In genomic region chr5:59367791-59368394, GRCh38 we compare ENCODE assay signal across 8 cellular contexts.
DNase-seq lines count a peak whose midpoint lies in the region; ATAC-seq and TF ChIP-seq lines count a peak whose summit lies in the region.

No MANE protein-coding gene starts in this region.

- no peak overlapping the region for H2AFZ ChIP-seq in mesenchymal stem cell (ENCODE audit: low read depth, low read length)

- H3K18ac ChIP-seq in mesenchymal stem cell (ENCODE audit: low read depth in 1 of 2, low read length in 2 of 2): no peak overlapping the region

- H3K23ac ChIP-seq in mesenchymal stem cell (ENCODE audit: low read length in 2 of 2): no peak overlapping the region

- no peak overlapping the region for H2BK12ac ChIP-seq in mesenchymal stem cell (ENCODE audit: low read length in 2 of 2)

- H3K4me3 ChIP-seq in BE2C (ENCODE audit: low read depth, low read length): no peak overlapping the region
- no peak overlapping the region for H3K4me3 ChIP-seq in WI38 (ENCODE audit: low read depth, low read length)
- no peak overlapping the region for H3K4me3 ChIP-seq in mesenchymal stem cell (ENCODE audit: insufficient read depth in 1 of 2, low read depth in 1 of 2, low read length in 2 of 2)

- no peaks in the 10 kb centered on the region for H3K27me3 ChIP-seq in BE2C
- peaks cover 0 to 3% of the 10 kb centered on the region in 2 experiments for H3K27me3 ChIP-seq in mesenchymal stem cell (ENCODE audit: control insufficient read depth in 1 of 2, insufficient read depth in 1 of 2, low read length in 2 of 2)

- no peak overlapping the region for H2BK15ac ChIP-seq in mesenchymal stem cell (ENCODE audit: low read depth, poor library complexity, severe bottlenecking)

- TF ChIP-seq CTCF in BE2C (IDR thresholded peaks at IDR 0.05; ENCODE audit: low read depth, low read length) (peak; percentile 95), WI38 (IDR thresholded peaks at IDR 0.05; ENCODE audit: low read depth, low read length) (peak; percentile 58)

- no peak overlapping the region for H2AK5ac ChIP-seq in mesenchymal stem cell (ENCODE audit: low read length, severe bottlenecking)

- H2BK5ac ChIP-seq in mesenchymal stem cell (ENCODE audit: low read depth, low read length, poor library complexity, severe bottlenecking): no peak overlapping the region

- H3K36me3 ChIP-seq in BE2C (no peaks in the 10 kb centered on the region), mesenchymal stem cell (ENCODE audit: control insufficient read depth in 1 of 2, insufficient read depth in 2 of 2, low read depth in 1 of 2, low read length in 2 of 2) (no peaks in the 10 kb centered on the region)

- no peak overlapping the region for H3K4ac ChIP-seq in mesenchymal stem cell (ENCODE audit: low read depth in 1 of 2, low read length in 2 of 2)

- H3K4me2 ChIP-seq in mesenchymal stem cell (ENCODE audit: low read length, poor library complexity, severe bottlenecking): no peak overlapping the region

- H3K9me3 ChIP-seq in BE2C: no peaks in the 10 kb centered on the region
- H3K9me3 ChIP-seq in mesenchymal stem cell (ENCODE audit: control insufficient read depth, low read length): no peaks in the 10 kb centered on the region

- DNase-seq in BE2C (peak; percentile 67), NCI-H1694 treated with DMSO at 0.1 percent for 48 hours (lab: John Stamatoyannopoulos, UW) (peak; percentile 77), mesenchymal stem cell (peak; percentile 73)
- peak; percentile 5 for DNase-seq in effector CD8-positive, alpha-beta T cell (lab: John Stamatoyannopoulos, UW)
- DNase-seq in stimulated activated naive CD4-positive, alpha-beta T cell treated with Interleukin-2 at 50 U/mL for 16 hours (lab: John Stamatoyannopoulos, UW): peak; percentile 10

- H3K9ac ChIP-seq in mesenchymal stem cell (ENCODE audit: low read length): no peak overlapping the region

- H3K14ac ChIP-seq in mesenchymal stem cell (ENCODE audit: low read length in 2 of 2): no peak overlapping the region

- peaks cover 3% of the 10 kb centered on the region for H3K79me1 ChIP-seq in mesenchymal stem cell (replicated peaks; ENCODE audit: low read length, poor library complexity, severe bottlenecking)

- H3K27ac ChIP-seq in mesenchymal stem cell (ENCODE audit: low read length, poor library complexity, severe bottlenecking): no peak overlapping the region

- 3% methylated on average over 3 of the region's 7 CpGs for WGBS in mesenchymal stem cell

- no peak overlapping the region for H2BK120ac ChIP-seq in mesenchymal stem cell (ENCODE audit: low read depth, low read length)

- H4K8ac ChIP-seq in mesenchymal stem cell (ENCODE audit: low read length): no peak overlapping the region

- ATAC-seq in GM18517 (IDR thresholded peaks at IDR 0.05; ENCODE audit: unreplicated experiment) (peak; percentile 53), GM21367 (IDR thresholded peaks at IDR 0.05; ENCODE audit: unreplicated experiment) (no peak)

- H4K91ac ChIP-seq in mesenchymal stem cell (ENCODE audit: low read length): no peak overlapping the region

- H3K4me1 ChIP-seq in BE2C (no peaks in the 10 kb centered on the region), mesenchymal stem cell (ENCODE audit: control insufficient read depth, insufficient read depth, low read depth, low read length) (no peaks in the 10 kb centered on the region)

Comparison
In these comparisons a context has a peak if more than half of its experiments do, and no peak if none do; other contexts are left out.
1. DNase-seq: peak in every context shown above with its lines; median percentile 77 in NCI-H1694 treated with DMSO at 0.1 percent for 48 hours; 73 in mesenchymal stem cell; 67 in BE2C; 10 in stimulated activated naive CD4-positive, alpha-beta T cell treated with Interleukin-2 at 50 U/mL for 16 hours; 5 in effector CD8-positive, alpha-beta T cell.